ENCODE assay signal across 25 cellular contexts in the genomic region with DNA sequence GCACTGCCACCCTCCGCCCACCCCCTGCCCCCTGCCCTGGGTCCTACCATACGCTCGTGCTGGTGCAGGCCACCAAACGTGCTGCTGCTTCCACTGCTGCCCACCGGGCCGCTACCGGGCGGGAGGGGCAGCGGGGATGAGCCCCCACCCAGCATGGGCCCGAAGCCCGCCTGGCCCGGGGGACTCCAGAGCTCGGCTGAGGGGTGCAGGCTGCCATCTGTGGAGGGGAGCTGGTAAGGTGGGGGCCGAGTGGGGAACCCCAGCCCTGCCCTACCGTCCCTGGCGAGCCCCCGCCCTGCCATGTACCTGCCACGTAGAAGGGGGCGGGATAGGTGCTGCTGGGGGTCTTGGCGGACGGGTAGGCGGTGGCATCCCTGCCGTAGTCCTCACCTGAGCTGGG.
"Had no signal": no experiment of that assay in that cellular context is flagged by ENCODE, and none has a peak within 500 bp of the region (broad histone marks: within the 10 kb centered on the region; RNA-seq: fewer than 3 reads in every experiment).

No MANE protein-coding gene starts in this region.

- DNase-seq: dorsolateral prefrontal cortex; effector CD4-positive, alpha-beta T cell; foreskin fibroblast; gastrocnemius medialis; head of caudate nucleus; left lung; lower lobe of right lung; naive thymus-derived CD8-positive, alpha-beta T cell; nephron progenitor cell; occipital lobe; ovary; posterior cingulate gyrus; stimulated activated CD4-positive, alpha-beta T cell treated with anti-CD3 and anti-CD28 coated beads, Interleukin-15, amount 100 ng/mL, for 24 hours; stimulated activated CD4-positive, alpha-beta T cell treated with anti-CD3 and anti-CD28 coated beads, Interleukin-2, amount 100 ng/mL, for 48 hours; stimulated activated CD8-positive, alpha-beta memory T cell treated with anti-CD3 and anti-CD28 coated beads, Interleukin-4, amount 100 ng/mL, for 48 hours; stimulated activated naive CD4-positive, alpha-beta T cell; substantia nigra; testis; tibial artery had no signal

- H3K9me3 ChIP-seq: gastrocnemius medialis, left lung, lower lobe of right lung, ovary, psoas muscle, testis, tibial artery had no signal

- H3K27me3 Mint-ChIP-seq: naive thymus-derived CD8-positive, alpha-beta T cell; type B pancreatic cell had no signal

- ATAC-seq: gastrocnemius medialis; left lung; lower lobe of right lung; naive thymus-derived CD8-positive, alpha-beta T cell; psoas muscle; right cardiac atrium had no signal

- H3K4me3 Mint-ChIP-seq: naive thymus-derived CD8-positive, alpha-beta T cell; nephron progenitor cell; type B pancreatic cell had no signal

- H3K9me3 Mint-ChIP-seq: naive thymus-derived CD8-positive, alpha-beta T cell; nephron progenitor cell; type B pancreatic cell had no signal

- H3K27me3 ChIP-seq: dorsolateral prefrontal cortex, gastrocnemius medialis, left lung, ovary, testis, tibial artery had no signal

- H3K4me3 ChIP-seq: dorsolateral prefrontal cortex, gastrocnemius medialis, left lung, lower lobe of right lung, ovary, psoas muscle, skin epidermis, testis, tibial artery had no signal

- H3K27ac ChIP-seq: dorsolateral prefrontal cortex, gastrocnemius medialis, left lung, lower lobe of right lung, ovary, psoas muscle, skin epidermis, testis, tibial artery had no signal

- H3K4me1 ChIP-seq: gastrocnemius medialis, left lung, lower lobe of right lung, psoas muscle, testis had no signal

- FAIRE-seq: colon, keratinocyte had no signal

- H3K36me3 ChIP-seq: ovary had no signal
